Comparison of ENCODE assay signal across 8 cellular contexts in the genomic region with DNA sequence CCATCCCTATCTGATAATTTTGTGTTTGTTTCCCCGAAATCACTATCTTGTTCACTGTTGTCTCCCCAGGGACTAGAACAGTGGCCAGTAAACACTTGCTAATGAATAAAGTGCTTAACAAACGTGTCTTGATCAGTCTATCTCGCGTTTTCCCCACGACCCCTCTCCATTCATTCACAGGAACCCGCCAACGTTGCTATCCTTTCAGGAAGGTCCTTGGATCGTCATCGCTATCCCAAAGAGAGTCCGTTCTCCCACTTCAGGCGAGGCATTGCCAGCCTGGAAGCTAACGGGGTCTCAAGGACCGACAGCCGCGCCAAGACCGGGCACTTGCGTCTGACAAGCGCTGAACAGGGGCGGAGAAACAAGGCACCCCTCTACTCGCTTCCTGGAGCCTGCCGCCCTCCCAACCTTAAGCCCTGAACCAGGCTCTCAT. TPM values are rescaled to one million over a fixed set of nuclear protein-coding genes. Genes with fewer than 3 reads are reported as not detected.
A peak's percentile ranks its signal among the peaks of the same experiment; 100 is the strongest.
DNase-seq lines count a peak whose midpoint lies in the region; ATAC-seq and TF ChIP-seq lines count a peak whose summit lies in the region.

No MANE protein-coding gene starts in this region.

- BruUV-seq in MCF 10A (replicated peaks; lab: Mats Ljungman, UMichigan), result no TSS peak

- peaks cover 15% of the 10 kb centered on the region for H3K36me3 Mint-ChIP-seq in MCF 10A (ENCODE audit: insufficient read depth, unreplicated experiment)

- peak overlapping the region; percentile 94 for H3K4me2 ChIP-seq in Karpas-422 (ENCODE audit: low read depth, low read length, poor library complexity, severe bottlenecking)

- POLR2A ChIA-PET in MCF 10A (lab: Yijun Ruan, JAX), result interaction anchor here (0.7 to 3.8 kb wide), 11 partner anchors 9 to 958 kb away, joined by 3 to 32 read pairs (median 4); a partner anchor contains a TSS

- peaks cover 91% of the 10 kb centered on the region for H3K79me2 ChIP-seq in Karpas-422 (ENCODE audit: low read length)

- H3K9me3 ChIP-seq in breast epithelium (no peaks in the 10 kb centered on the region), Karpas-422 (ENCODE audit: low read length) (no peaks in the 10 kb centered on the region)

- TF ChIP-seq CTCF in breast epithelium (IDR thresholded peaks at IDR 0.05) (no peak), MCF 10A (IDR thresholded peaks at IDR 0.05; ENCODE audit: unreplicated experiment) (no peak), epithelial cell of proximal tubule (conservative IDR thresholded peaks at IDR 0.05; ENCODE audit: low read depth, low read length) (no peak)

- peak overlapping the region; percentile 87 for H3K9ac ChIP-seq in Karpas-422 (ENCODE audit: low read length)

- no peak for TF ChIP-seq POLR2A in breast epithelium (IDR thresholded peaks at IDR 0.05)

- CTCF ChIA-PET in MCF 10A (lab: Yijun Ruan, JAX), result interaction anchor here (0.9 kb wide), 1 partner anchor 252 kb away, joined by 3 read pairs; no protein-coding TSS in a partner anchor

- peak overlapping the region; percentile 49 for H2AFZ ChIP-seq in Karpas-422 (ENCODE audit: low read length)

- peak overlapping the region; percentile 80 to 92 (median 89) for H3K4me3 ChIP-seq in breast epithelium
- H3K4me3 ChIP-seq in Karpas-422 (ENCODE audit: low read length), result peak overlapping the region; percentile 94
- H3K4me3 ChIP-seq in epithelial cell of proximal tubule (ENCODE audit: low read depth, low read length), result peak overlapping the region; percentile 93

- H3K27ac ChIP-seq in breast epithelium, result peak overlapping the region; percentile 80 to 89
- 0 out of 2 replicates have a peak overlapping the region, but pooled peaks have one; percentile 26 for H3K27ac ChIP-seq in Karpas-422 (ENCODE audit: low read length)

- no peak for DNase-seq in breast epithelium (ENCODE audit: low spot score in 2 of 2)
- no peak for DNase-seq in MCF 10A (ENCODE audit: unreplicated experiment)
- no peak for DNase-seq in Karpas-422
- no peak for DNase-seq in epithelial cell of proximal tubule (ENCODE audit: low read depth)
- peak; percentile 1 for DNase-seq in pulmonary artery endothelial cell (ENCODE audit: low read depth, low spot score)
- DNase-seq in DMS114 treated with DMSO at 0.1 percent for 48 hours (lab: John Stamatoyannopoulos, UW; ENCODE audit: unreplicated experiment), result no peak
- no peak for DNase-seq in glomerular visceral epithelial cell (ENCODE audit: extremely low spot score)

- peaks cover 0 to 17% of the 10 kb centered on the region in 2 donors for H3K4me1 ChIP-seq in breast epithelium
- H3K4me1 ChIP-seq in Karpas-422 (ENCODE audit: low read length), result peaks cover 44% of the 10 kb centered on the region

- H3K27me3 ChIP-seq in breast epithelium (no peaks in the 10 kb centered on the region), Karpas-422 (ENCODE audit: low read length) (no peaks in the 10 kb centered on the region)

- no peak overlapping the region for H3K4me3 Mint-ChIP-seq in MCF 10A (ENCODE audit: unreplicated experiment)

- H3K27ac Mint-ChIP-seq in MCF 10A (ENCODE audit: low read depth, unreplicated experiment), result no peak overlapping the region

- H3K9me2 ChIP-seq in Karpas-422 (replicated peaks; ENCODE audit: insufficient read depth, low read length), result no peaks in the 10 kb centered on the region

- ATAC-seq in HG03097 (IDR thresholded peaks at IDR 0.05; ENCODE audit: low FRiP score, unreplicated experiment), result no peak

- intact Hi-C loops in breast epithelium (cut with DNase I; ENCODE audit: low total_unique reads), result no loop called here
- intact Hi-C loops in MCF 10A (cut with micrococcal nuclease), result loop anchor here (1.0 to 10.0 kb wide), 3 partner anchors 121 to 637 kb away; no protein-coding TSS in a partner anchor

- no peaks in the 10 kb centered on the region for H3K9me3 Mint-ChIP-seq in MCF 10A (ENCODE audit: unreplicated experiment)

- H3K36me3 ChIP-seq in breast epithelium (no peaks in the 10 kb centered on the region), Karpas-422 (ENCODE audit: insufficient read depth, low read length) (peaks cover 16% of the 10 kb centered on the region; the same call in 1 of the 2 replicates)

- H3K4me1 Mint-ChIP-seq in MCF 10A (ENCODE audit: insufficient read depth, unreplicated experiment), result peaks cover 28% of the 10 kb centered on the region

- H3K27me3 Mint-ChIP-seq in MCF 10A (ENCODE audit: insufficient read depth, unreplicated experiment), result no peaks in the 10 kb centered on the region

- H4K20me1 ChIP-seq in Karpas-422 (ENCODE audit: insufficient read depth, low read depth, low read length), result no peaks in the 10 kb centered on the region

RNA-seq across cellular contexts. Expression of a gene that starts 0.3 kb away (rescaled TPM):
- total RNA-seq in breast epithelium, result 10 to 100 TPM; 16.3 to 70.4 (median 31.5) TPM
- total RNA-seq in MCF 10A (2022), result 13.9 and 15.1 TPM in 2 replicates
- total RNA-seq in Karpas-422 (2014; rRNA removed; shearing (Covaris generic); ENCODE audit: low replicate concordance), result 8.2 and 31.7 TPM in 2 replicates
- 4.6 and 10.3 TPM in 2 replicates for total RNA-seq in epithelial cell of proximal tubule
- 6.7 and 15.2 TPM in 2 replicates for total RNA-seq in pulmonary artery endothelial cell

RNA-seq across cellular contexts. Expression of a gene that starts 0.7 kb away (rescaled TPM):
- total RNA-seq in breast epithelium (10 to 100 TPM; 10.7 to 17.1 (median 12.1) TPM), MCF 10A (2022) (14.3 and 19.2 TPM in 2 replicates), epithelial cell of proximal tubule (7.9 and 9.5 TPM in 2 replicates), pulmonary artery endothelial cell (15.1 and 20.7 TPM in 2 replicates)
- 10.4 and 23.9 TPM in 2 replicates for total RNA-seq in Karpas-422 (2014; rRNA removed; shearing (Covaris generic); ENCODE audit: low replicate concordance)
